ENCODE assay signal across 13 cellular contexts in genomic region chr3:195892105-195892354, GRCh38. TPM values are rescaled to one million over a fixed set of nuclear protein-coding genes. Genes with fewer than 3 reads are reported as not detected.
A peak's percentile ranks its signal among the peaks of the same experiment; 100 is the strongest.
DNase-seq lines count a peak whose midpoint lies in the region; ATAC-seq and TF ChIP-seq lines count a peak whose summit lies in the region.
"Had no signal": no experiment of that assay in that cellular context is flagged by ENCODE, and none has a peak within 500 bp of the region (broad histone marks: within the 10 kb centered on the region; RNA-seq: fewer than 3 reads in every experiment).

No MANE protein-coding gene starts in this region.

- peaks cover 30% of the 10 kb centered on the region for H3K4me1 Mint-ChIP-seq in activated T-cell treated with anti-CD3 and anti-CD28 coated beads, Interleukin-2, amount 50 U/mL, for 24 hours (ENCODE audit: low read depth)

- intact Hi-C loops in upper lobe of right lung (cut with DNase I), result no loop called here

- H3K9ac ChIP-seq in neuronal stem cell (ENCODE audit: low read depth, low read length, poor library complexity), result peak overlapping the region; percentile 30

- no peak for DNase-seq in activated T-cell treated with anti-CD3 and anti-CD28 coated beads, Interleukin-2, amount 50 U/mL, for 24 hours
- DNase-seq in activated T-cell treated with anti-CD3 and anti-CD28 coated beads for 4 hours, result no peak
- no peak for DNase-seq in fibroblast of the aortic adventitia (ENCODE audit: low read depth)
- DNase-seq in neuronal stem cell (ENCODE audit: low spot score), result no peak
- DNase-seq in upper lobe of right lung, result peak; percentile 81
- no peak for DNase-seq in activated effector memory CD4-positive, alpha-beta T cell treated with anti-CD3 and anti-CD28 coated beads, Interleukin-2, amount 50 U/mL, for 16 hours
- no peak for DNase-seq in COR-L47 (lab: John Stamatoyannopoulos, UW)
- DNase-seq: 8988T; activated CD4-positive, CD25-positive, alpha-beta regulatory T cell; natural killer cell; NCI-H1417 treated with DMSO at 0.1 percent for 48 hours; NCI-H774 had no signal

- H3K4me3 Mint-ChIP-seq in activated T-cell treated with anti-CD3 and anti-CD28 coated beads, Interleukin-2, amount 50 U/mL, for 24 hours, result no peak overlapping the region
- H3K4me3 Mint-ChIP-seq: natural killer cell had no signal

- H2BK120ac ChIP-seq in neuronal stem cell (ENCODE audit: low read depth, low read length), result no peak overlapping the region

- H3K18ac ChIP-seq in neuronal stem cell (ENCODE audit: low read length), result peak overlapping the region; percentile 85

- H2BK5ac ChIP-seq in neuronal stem cell (ENCODE audit: low read length), result peak overlapping the region; percentile 84

- no peaks in the 10 kb centered on the region for H3K27me3 Mint-ChIP-seq in activated T-cell treated with anti-CD3 and anti-CD28 coated beads, Interleukin-2, amount 50 U/mL, for 24 hours

- H3K4me2 ChIP-seq in neuronal stem cell (ENCODE audit: insufficient read depth, low read length, poor library complexity, severe bottlenecking), result no peak overlapping the region

- H3K36me3 ChIP-seq in neuronal stem cell (replicated peaks in 1 of 2; ENCODE audit: control insufficient read depth in 2 of 2, insufficient read depth in 2 of 2, low read length in 2 of 2), result peaks cover 5 to 6% of the 10 kb centered on the region in 2 donors
- H3K36me3 ChIP-seq in upper lobe of right lung, result no peaks in the 10 kb centered on the region

- H3K4me3 ChIP-seq in fibroblast of the aortic adventitia (ENCODE audit: low read depth, low read length) (peak overlapping the region; percentile 63), neuronal stem cell (ENCODE audit: low read length in 2 of 2) (no peak overlapping the region), upper lobe of right lung (peak overlapping the region; percentile 34)

- H3K79me1 ChIP-seq in neuronal stem cell (ENCODE audit: low read depth, low read length), result peaks cover 13% of the 10 kb centered on the region

- H3K9me3 ChIP-seq in neuronal stem cell (replicated peaks in 1 of 2; ENCODE audit: control insufficient read depth in 2 of 2, insufficient read depth in 1 of 2, low read depth in 1 of 2, low read length in 2 of 2) (peaks cover 0 to 3% of the 10 kb centered on the region in 2 donors), upper lobe of right lung (no peaks in the 10 kb centered on the region)

- H3K4me1 ChIP-seq in neuronal stem cell (ENCODE audit: control insufficient read depth in 2 of 2, insufficient read depth in 1 of 2, low read depth in 1 of 2, low read length in 2 of 2) (peaks cover 45 to 56% of the 10 kb centered on the region in 2 donors), upper lobe of right lung (peaks cover 44% of the 10 kb centered on the region)

- H4K8ac ChIP-seq in neuronal stem cell (ENCODE audit: low read depth, low read length), result no peak overlapping the region

- peak; percentile 44 for ATAC-seq in upper lobe of right lung
- ATAC-seq in activated CD4-positive, CD25-positive, alpha-beta regulatory T cell treated with anti-CD3 and anti-CD28 coated beads, Interleukin-2, amount 50 U/mL, for 24 hours, result no peak
- ATAC-seq: natural killer cell had no signal

- peak overlapping the region; percentile 72 for H2AFZ ChIP-seq in neuronal stem cell (ENCODE audit: low read length)

- peaks cover 23% of the 10 kb centered on the region for H3K36me3 Mint-ChIP-seq in activated T-cell treated with anti-CD3 and anti-CD28 coated beads, Interleukin-2, amount 50 U/mL, for 24 hours (ENCODE audit: low read depth)
- H3K36me3 Mint-ChIP-seq: natural killer cell had no signal

- H3K14ac ChIP-seq in neuronal stem cell (ENCODE audit: low read length), result peak overlapping the region; percentile 63

- TF ChIP-seq CTCF in fibroblast of the aortic adventitia (IDR thresholded peaks at IDR 0.05; ENCODE audit: insufficient read depth, low read length), result no peak
- no peak for TF ChIP-seq CTCF in upper lobe of right lung (IDR thresholded peaks at IDR 0.05)

- no peak overlapping the region for H3K23ac ChIP-seq in neuronal stem cell (ENCODE audit: low read depth, low read length, poor library complexity)

- no peak overlapping the region for H3K4ac ChIP-seq in neuronal stem cell (ENCODE audit: low read length)

- peak overlapping the region; percentile 88 for H2BK15ac ChIP-seq in neuronal stem cell (ENCODE audit: low read length)

- whole genome bisulfite sequencing in neuronal stem cell (ENCODE audit: extremely low coverage in 2 of 2, insufficient read length in 2 of 2, insufficient replicate concordance in 1 of 2), 2 donors, result no CpG with 5 or more reads among the region's 9 CpGs

- H3K27me3 ChIP-seq in neuronal stem cell (ENCODE audit: control insufficient read depth in 3 of 3, insufficient read depth in 3 of 3, low read depth in 1 of 3, low read length in 3 of 3), result peaks cover 0 to 3% (median 0%) of the 10 kb centered on the region in 3 experiments
- H3K27me3 ChIP-seq in upper lobe of right lung, result no peaks in the 10 kb centered on the region

- peak overlapping the region; percentile 86 for H2BK12ac ChIP-seq in neuronal stem cell (ENCODE audit: low read length)

- peak overlapping the region; percentile 43 for H4K91ac ChIP-seq in neuronal stem cell (ENCODE audit: low read depth, low read length, poor library complexity)

- peak overlapping the region; percentile 96 for H2AK5ac ChIP-seq in neuronal stem cell (ENCODE audit: low read depth, low read length)

- H3K27ac Mint-ChIP-seq in activated T-cell treated with anti-CD3 and anti-CD28 coated beads, Interleukin-2, amount 50 U/mL, for 24 hours, result peak overlapping the region; percentile 37
- H3K27ac Mint-ChIP-seq: natural killer cell had no signal

- H3K27ac ChIP-seq in neuronal stem cell (replicated peaks; ENCODE audit: low read length), result no peak overlapping the region
- H3K27ac ChIP-seq in upper lobe of right lung, result peak overlapping the region; percentile 30

- no peaks in the 10 kb centered on the region for H3K9me3 Mint-ChIP-seq in activated T-cell treated with anti-CD3 and anti-CD28 coated beads, Interleukin-2, amount 50 U/mL, for 24 hours
- H3K9me3 Mint-ChIP-seq: natural killer cell had no signal

RNA-seq across cellular contexts. Expression of gene TNK2, which starts 16.3 kb away (rescaled TPM):
- 7.1 and 10.8 TPM in 2 replicates for total RNA-seq in fibroblast of the aortic adventitia (ENCODE audit: low replicate concordance)
- polyA plus RNA-seq in neuronal stem cell (2013, experiment 1 of 2), result 21.3 TPM
- 20.7 TPM for polyA plus RNA-seq in neuronal stem cell (2013, experiment 2 of 2)
- total RNA-seq in upper lobe of right lung, result 58.8 TPM

Comparison
In these comparisons a context has a peak if more than half of its experiments do, and no peak if none do; other contexts are left out.
1. H3K4me3 ChIP-seq: peak in fibroblast of the aortic adventitia (single experiment) and upper lobe of right lung (single experiment); none in neuronal stem cell (0 of 2).